11 cellular contexts compared by ENCODE assay signal in genomic region chr12:12582193-12582881, GRCh38. TPM values are rescaled to one million over a fixed set of nuclear protein-coding genes. Genes with fewer than 3 reads are reported as not detected.
DNase-seq lines count a peak whose midpoint lies in the region; ATAC-seq and TF ChIP-seq lines count a peak whose summit lies in the region.
"Had no signal": no experiment of that assay in that cellular context is flagged by ENCODE, and none has a peak within 500 bp of the region (broad histone marks: within the 10 kb centered on the region; RNA-seq: fewer than 3 reads in every experiment).

No MANE protein-coding gene starts in this region.

- TF ChIP-seq CTCF in colonic mucosa (IDR thresholded peaks at IDR 0.05) = no peak
- no peak for TF ChIP-seq CTCF in MM.1S (IDR thresholded peaks at IDR 0.05; ENCODE audit: low read length)

- H3K9me2 ChIP-seq in MM.1S (replicated peaks; ENCODE audit: insufficient read depth, low read length) = no peaks in the 10 kb centered on the region

- no peaks in the 10 kb centered on the region for H3K9me3 ChIP-seq in colonic mucosa
- H3K9me3 ChIP-seq in MM.1S (replicated peaks; ENCODE audit: insufficient read depth, low read length) = no peaks in the 10 kb centered on the region
- H3K9me3 ChIP-seq: MG63 had no signal

- H3K4me3 ChIP-seq in colonic mucosa = no peak overlapping the region
- H3K4me3 ChIP-seq in MM.1S (ENCODE audit: low read length) = no peak overlapping the region
- H3K4me3 ChIP-seq: MG63 had no signal

- H3K27ac ChIP-seq in colonic mucosa (peak overlapping the region; percentile 50), MM.1S (ENCODE audit: low read length) (no peak overlapping the region)

- H3F3A ChIP-seq in MM.1S (ENCODE audit: insufficient read depth, low read length) = no peaks in the 10 kb centered on the region

- peak; percentile 25 for DNase-seq in colonic mucosa
- DNase-seq in MM.1S = no peak
- DNase-seq in UCSD-AML1 (lab: John Stamatoyannopoulos, UW; ENCODE audit: unreplicated experiment) = no peak
- no peak for DNase-seq in stimulated activated CD4-positive, alpha-beta T cell treated with anti-CD3 and anti-CD28 coated beads, Interleukin-4, amount 100 ng/mL, for 1 hour
- DNase-seq: DMS 273 treated with DMSO at 0.1 percent for 48 hours; MG63; stimulated activated naive CD4-positive, alpha-beta T cell had no signal

- no peak overlapping the region for H3K4me2 ChIP-seq in MM.1S (ENCODE audit: low read depth, low read length)

- H4K20me1 ChIP-seq in MM.1S (ENCODE audit: insufficient read depth, low read length) = no peaks in the 10 kb centered on the region

- intact Hi-C loops in colonic mucosa (cut with DNase I) = no loop called here

- H2AFZ ChIP-seq in MM.1S (ENCODE audit: low read length) = no peak overlapping the region

- H3K4me1 ChIP-seq in colonic mucosa (peaks cover 5% of the 10 kb centered on the region), MM.1S (ENCODE audit: low read length) (no peaks in the 10 kb centered on the region)

- H3K9ac ChIP-seq in colonic mucosa (ENCODE audit: low read depth in 2 of 2, low read length in 2 of 2) = peak overlapping the region in 1 of 2 donors; percentile 12
- H3K9ac ChIP-seq in MM.1S (ENCODE audit: low read length) = no peak overlapping the region

- no peaks in the 10 kb centered on the region for H3K79me2 ChIP-seq in MM.1S (ENCODE audit: low read length)

- ATAC-seq in GM18517 (IDR thresholded peaks at IDR 0.05; ENCODE audit: unreplicated experiment) = peak; percentile 28
- peak; percentile 35 for ATAC-seq in GM21367 (IDR thresholded peaks at IDR 0.05; ENCODE audit: unreplicated experiment)
- peak; percentile 41 for ATAC-seq in HG03159 (IDR thresholded peaks at IDR 0.05; ENCODE audit: unreplicated experiment)
- ATAC-seq in HG03520 (IDR thresholded peaks at IDR 0.05; ENCODE audit: unreplicated experiment) = no peak

- H3K27me3 ChIP-seq in colonic mucosa = no peaks in the 10 kb centered on the region
- H3K27me3 ChIP-seq in MM.1S (replicated peaks; ENCODE audit: insufficient read depth, low read length) = no peaks in the 10 kb centered on the region
- H3K27me3 ChIP-seq: MG63 had no signal

- H3K36me3 ChIP-seq in colonic mucosa = no peaks in the 10 kb centered on the region
- no peaks in the 10 kb centered on the region for H3K36me3 ChIP-seq in MM.1S (replicated peaks; ENCODE audit: insufficient read depth, low read length)
- H3K36me3 ChIP-seq: MG63 had no signal

RNA-seq across cellular contexts. Expression of gene DUSP16, which starts 19.7 kb away (rescaled TPM):
- 10 to 100 TPM; 47.5 to 60.2 TPM for total RNA-seq in colonic mucosa

RNA-seq across cellular contexts. Expression of gene CREBL2, which starts 29.3 kb away (rescaled TPM):
- total RNA-seq in colonic mucosa = 10 to 100 TPM; 18.6 to 28.9 TPM
